1 cellular context compared by ENCODE assay signal in the genomic region with DNA sequence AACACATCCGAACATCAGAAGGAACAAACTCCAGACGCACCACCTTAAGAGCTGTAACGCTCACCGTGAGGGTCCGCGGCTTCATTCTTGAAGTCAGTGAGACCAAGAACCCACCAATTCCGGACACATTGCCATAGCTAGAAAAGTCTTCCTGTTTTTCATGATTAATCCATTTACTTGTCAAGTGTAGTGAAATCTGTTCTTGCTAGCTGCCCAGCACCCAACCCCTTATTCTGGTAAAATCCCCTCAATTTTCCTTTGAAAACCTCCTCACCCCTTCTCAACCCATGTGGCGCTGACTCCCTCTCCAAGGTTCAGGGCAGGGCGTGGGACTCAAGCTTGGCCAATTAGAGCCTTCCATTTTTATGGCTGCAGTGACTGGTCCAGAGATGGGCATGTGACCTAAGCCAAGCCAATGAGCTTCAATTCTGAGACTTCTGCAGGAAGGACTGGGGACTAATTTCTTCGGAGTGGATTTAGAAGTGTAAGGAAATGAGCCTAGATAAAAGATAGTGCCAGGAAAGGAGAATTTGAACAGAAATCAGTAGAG.
TF ChIP-seq lines count a peak whose summit lies in the region.

No MANE protein-coding gene starts in this region.

TF ChIP-seq in SK-N-SH treated with all-trans-retinoic acid at 6 μM for 48 hours, 23 proteins besides CTCF, POLR2A, EP300 and RAD21 (continued from another document):
- TF ChIP-seq PPARA (CRISPR knock-in tag; IDR thresholded peaks at IDR 0.05; ENCODE audit: borderline replicate concordance) (no peak), OSR1 (CRISPR knock-in tag; IDR thresholded peaks at IDR 0.05) (no peak), CREB5 (CRISPR knock-in tag; IDR thresholded peaks at IDR 0.05; ENCODE audit: low read depth) (no peak)
- TF ChIP-seq, protein P1, sequence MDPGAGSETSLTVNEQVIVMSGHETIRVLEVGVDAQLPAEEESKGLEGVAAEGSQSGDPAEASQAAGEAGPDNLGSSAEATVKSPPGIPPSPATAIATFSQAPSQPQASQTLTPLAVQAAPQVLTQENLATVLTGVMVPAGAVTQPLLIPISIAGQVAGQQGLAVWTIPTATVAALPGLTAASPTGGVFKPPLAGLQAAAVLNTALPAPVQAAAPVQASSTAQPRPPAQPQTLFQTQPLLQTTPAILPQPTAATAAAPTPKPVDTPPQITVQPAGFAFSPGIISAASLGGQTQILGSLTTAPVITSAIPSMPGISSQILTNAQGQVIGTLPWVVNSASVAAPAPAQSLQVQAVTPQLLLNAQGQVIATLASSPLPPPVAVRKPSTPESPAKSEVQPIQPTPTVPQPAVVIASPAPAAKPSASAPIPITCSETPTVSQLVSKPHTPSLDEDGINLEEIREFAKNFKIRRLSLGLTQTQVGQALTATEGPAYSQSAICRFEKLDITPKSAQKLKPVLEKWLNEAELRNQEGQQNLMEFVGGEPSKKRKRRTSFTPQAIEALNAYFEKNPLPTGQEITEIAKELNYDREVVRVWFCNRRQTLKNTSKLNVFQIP (CRISPR knock-in tag; IDR thresholded peaks at IDR 0.05; ENCODE audit: borderline replicate concordance, low read depth), result no peak
